Comparison of ENCODE assay signal across 26 cellular contexts in genomic region chr1:117105003-117105402, GRCh38. TPM values are rescaled to one million over a fixed set of nuclear protein-coding genes. Genes with fewer than 3 reads are reported as not detected.
A peak's percentile ranks its signal among the peaks of the same experiment; 100 is the strongest.
DNase-seq lines count a peak whose midpoint lies in the region; ATAC-seq, FAIRE-seq and TF ChIP-seq lines count a peak whose summit lies in the region.
"Had no signal": no experiment of that assay in that cellular context is flagged by ENCODE, and none has a peak within 500 bp of the region (broad histone marks: within the 10 kb centered on the region; RNA-seq: fewer than 3 reads in every experiment).

No MANE protein-coding gene starts in this region.

- H3K4me3 ChIP-seq in AG10803 (ENCODE audit: low read length) (no peak overlapping the region), pancreas (no peak overlapping the region)
- H3K4me3 ChIP-seq: BLaER1, SJSA1 had no signal

- H3K4me3 Mint-ChIP-seq in glutamatergic neuron (ENCODE audit: unreplicated experiment): no peak overlapping the region
- H3K4me3 Mint-ChIP-seq: CD4-positive, CD25-positive, alpha-beta regulatory T cell; T-cell had no signal

- intact Hi-C loops in pancreas (cut with DNase I): no loop called here

- TF ChIP-seq CTCF in AG10803 (conservative IDR thresholded peaks at IDR 0.05; ENCODE audit: low read length): no peak
- TF ChIP-seq CTCF in pancreas (IDR thresholded peaks at IDR 0.05): no peak
- no peak for TF ChIP-seq CTCF in GM10266 (IDR thresholded peaks at IDR 0.05; ENCODE audit: control insufficient read depth, insufficient read depth, low read depth, missing control alignments)
- TF ChIP-seq CTCF in glutamatergic neuron (IDR thresholded peaks at IDR 0.05; ENCODE audit: partially characterized antibody, unreplicated experiment): no peak

- H3K9me3 ChIP-seq in pancreas: no peaks in the 10 kb centered on the region
- H3K9me3 ChIP-seq: BLaER1 had no signal

- peaks cover 5% of the 10 kb centered on the region for H3K4me1 Mint-ChIP-seq in glutamatergic neuron (ENCODE audit: low read depth, unreplicated experiment)

- peaks cover 0 to 4% (median 0%) of the 10 kb centered on the region in 3 donors for H3K4me1 ChIP-seq in pancreas
- H3K4me1 ChIP-seq: BLaER1, SJSA1 had no signal

- peak in 3 of 4 donors; percentile 24 to 51 (median 24) for ATAC-seq in pancreas
- ATAC-seq in GM19328 (IDR thresholded peaks at IDR 0.05; ENCODE audit: unreplicated experiment): no peak
- ATAC-seq: T-cell had no signal

- peaks cover 9% of the 10 kb centered on the region for H3K27me3 Mint-ChIP-seq in glutamatergic neuron (ENCODE audit: unreplicated experiment)
- H3K27me3 Mint-ChIP-seq: CD4-positive, CD25-positive, alpha-beta regulatory T cell; T-cell had no signal

- peaks cover 7% of the 10 kb centered on the region for H3K36me3 Mint-ChIP-seq in glutamatergic neuron (ENCODE audit: unreplicated experiment)

- H3K27ac Mint-ChIP-seq in glutamatergic neuron (ENCODE audit: unreplicated experiment): no peak overlapping the region
- H3K27ac Mint-ChIP-seq: CD4-positive, CD25-positive, alpha-beta regulatory T cell; T-cell had no signal

- peaks cover 3% of the 10 kb centered on the region for H3K9me3 Mint-ChIP-seq in glutamatergic neuron (ENCODE audit: unreplicated experiment)
- H3K9me3 Mint-ChIP-seq: CD4-positive, CD25-positive, alpha-beta regulatory T cell; T-cell had no signal

- H3K27me3 ChIP-seq in pancreas: no peaks in the 10 kb centered on the region
- H3K27me3 ChIP-seq: BLaER1, SJSA1 had no signal

- FAIRE-seq in pancreas (lab: Jason Lieb, UNC): no peak
- FAIRE-seq: A204.1, GM12891, H54, HTR-8/SVneo had no signal

- peak; percentile 78 for DNase-seq in AG10803 (ENCODE audit: low read depth)
- DNase-seq in HCEC 1CT: peak; percentile 69
- DNase-seq in fibroblast of gingiva (ENCODE audit: low read depth): peak; percentile 37
- peak in 2 of 6 donors; percentile 34 to 40 for DNase-seq in pancreas
- no peak for DNase-seq in GM10266 (ENCODE audit: extremely low spot score)
- no peak for DNase-seq in glutamatergic neuron
- DNase-seq: CD4-positive, CD25-positive, alpha-beta regulatory T cell; DMS153; DND-41; KBM-7; MV-4-11; NCI-H1105; NCI-H1436 treated with DMSO at 0.1 percent for 48 hours; NCI-H187 treated with DMSO at 0.1 percent for 48 hours; NCI-H524 treated with DMSO at 0.1 percent for 48 hours; NCI-H774; Right ventricle myocardium superior; RPMI8226; T-cell had no signal

- WGBS in pancreas, 2 donors: 50 to 58% methylated on average over 3 of the region's 3 CpGs

- no peak overlapping the region for H3K27ac ChIP-seq in pancreas
- H3K27ac ChIP-seq: BLaER1, SJSA1 had no signal

- no peaks in the 10 kb centered on the region for H3K36me3 ChIP-seq in pancreas

RNA-seq across cellular contexts. Expression of gene TRIM45, which starts 16.5 kb away (rescaled TPM):
- 1 to 10 TPM; 2.4 to 6.8 (median 4.9) TPM for total RNA-seq in pancreas
- 10 to 100 TPM; 18.2 to 30.1 TPM for polyA plus RNA-seq in pancreas
- total RNA-seq in glutamatergic neuron (ENCODE audit: unreplicated experiment): 6.7 TPM

RNA-seq across cellular contexts. Expression of gene TTF2, which starts 44.9 kb away (rescaled TPM):
- total RNA-seq in pancreas: 10 to 100 TPM in 1 of 6 donors, 1 to 10 TPM in 5; 3.5 to 16.5 (median 5.5) TPM
- polyA plus RNA-seq in pancreas: 1 to 10 TPM; 2.0 to 3.1 TPM
- 19.3 TPM for total RNA-seq in glutamatergic neuron (ENCODE audit: unreplicated experiment)

Comparison
In these comparisons a context has a peak if more than half of its experiments do, and no peak if none do; other contexts are left out.
1. DNase-seq: peak in AG10803 (single experiment), HCEC 1CT (single experiment) and fibroblast of gingiva (single experiment); none in GM10266 (single experiment) and glutamatergic neuron (single experiment).